ENCODE assay signal across 8 cellular contexts in genomic region chr18:3594760-3595241, GRCh38.
DNase-seq lines count a peak whose midpoint lies in the region; ATAC-seq and TF ChIP-seq lines count a peak whose summit lies in the region.

No MANE protein-coding gene starts in this region.

- H3K27me3 ChIP-seq in GM06990 (replicated peaks; ENCODE audit: control insufficient read depth, insufficient read depth, low read length) (no peaks in the 10 kb centered on the region), iPS-18a (ENCODE audit: control insufficient read depth, insufficient read depth, low read length) (peaks cover 17% of the 10 kb centered on the region)

- no peak for TF ChIP-seq POLR2A in NB4 (IDR thresholded peaks at IDR 0.05; ENCODE audit: extremely low read depth, insufficient read length)

- no peak for ATAC-seq in GM18498 (IDR thresholded peaks at IDR 0.05; ENCODE audit: unreplicated experiment)
- no peak for ATAC-seq in GM21717 (IDR thresholded peaks at IDR 0.05; ENCODE audit: unreplicated experiment)

- no peaks in the 10 kb centered on the region for H3K36me3 ChIP-seq in GM06990 (ENCODE audit: control insufficient read depth, insufficient read depth, low read length)
- H3K36me3 ChIP-seq in iPS-18a (ENCODE audit: control insufficient read depth, low read depth, low read length) = no peaks in the 10 kb centered on the region

- no peak overlapping the region for H3K27ac ChIP-seq in iPS-18a (ENCODE audit: low read length)
- peak overlapping the region; percentile 86 to 100 (median 96) for H3K27ac ChIP-seq in skin epidermis

- TF ChIP-seq CTCF in GM06990 (IDR thresholded peaks at IDR 0.05; ENCODE audit: insufficient read depth, low read length, poor library complexity, severe bottlenecking) (no peak), NB4 (IDR thresholded peaks at IDR 0.05; ENCODE audit: low read depth, low read length) (no peak)

- no peaks in the 10 kb centered on the region for H3K9me3 ChIP-seq in iPS-18a (ENCODE audit: control insufficient read depth, low read depth, low read length)

- H3K9ac ChIP-seq in iPS-18a (ENCODE audit: low read length) = peak overlapping the region; percentile 45

- DNase-seq in GM06990 (ENCODE audit: extremely low read depth, insufficient read length) (no peak), NB4 (ENCODE audit: low read depth) (peak; percentile 15), amniotic epithelial cell (ENCODE audit: low read depth) (peak; percentile 84), GM19238 (ENCODE audit: insufficient read length, low spot score) (no peak)

- H3K4me3 ChIP-seq in GM06990 (replicated peaks; ENCODE audit: low read depth, low read length) (peak overlapping the region; percentile 44), NB4 (ENCODE audit: low read depth, low read length) (peak overlapping the region; percentile 9), iPS-18a (ENCODE audit: low read length) (peak overlapping the region; percentile 59), skin epidermis (peak overlapping the region; percentile 32 to 46 (median 40))

- H3K4me1 ChIP-seq in iPS-18a (ENCODE audit: control insufficient read depth, low read depth, low read length) = peaks cover 42% of the 10 kb centered on the region

Comparison
In these comparisons a context has a peak if more than half of its experiments do, and no peak if none do; other contexts are left out.
1. DNase-seq: peak in NB4 (single experiment) and amniotic epithelial cell (single experiment); none in GM06990 (single experiment) and GM19238 (single experiment).
2. H3K4me3 ChIP-seq: peak in every context shown above with its lines; median percentile 59 in iPS-18a; 44 in GM06990; 40 in skin epidermis; 9 in NB4.